Comparison of ENCODE assay signal across 8 cellular contexts in the genomic region with DNA sequence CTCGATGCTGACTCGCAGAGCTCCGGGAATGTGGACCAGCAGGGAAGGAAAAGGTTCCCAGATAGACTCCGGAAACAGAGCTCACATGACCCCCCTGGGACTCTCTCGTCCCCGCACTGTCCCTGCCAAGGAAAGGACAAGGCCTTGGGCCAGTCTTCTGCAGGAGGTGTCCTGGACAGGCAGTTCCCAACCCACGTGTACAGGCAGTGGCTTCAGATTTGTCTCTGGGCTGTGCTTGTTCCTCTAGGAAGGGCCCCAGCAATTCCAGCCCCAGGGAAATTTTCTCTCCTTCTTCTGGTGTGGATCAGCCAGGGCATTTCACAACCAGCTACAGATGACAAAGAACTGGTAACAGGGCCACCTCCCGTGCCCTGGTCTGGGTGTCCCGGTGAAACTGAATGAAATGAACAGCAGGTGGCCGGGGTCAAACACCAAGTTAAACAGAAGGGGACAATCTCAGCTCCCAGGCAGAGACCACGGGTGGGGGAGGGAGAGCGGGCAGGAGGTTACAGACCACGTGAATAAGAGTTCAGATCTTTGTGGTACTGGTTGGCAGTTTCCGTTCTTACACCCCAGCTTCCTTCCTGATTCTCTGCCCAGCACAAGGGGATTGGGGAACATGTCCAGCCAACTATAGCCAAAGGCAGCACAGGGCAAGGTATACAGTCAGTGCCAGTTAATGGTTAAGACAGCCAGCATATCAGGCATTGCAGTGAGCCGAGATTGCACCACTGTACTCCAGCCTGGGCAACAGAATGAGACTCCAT. TPM values are rescaled to one million over a fixed set of nuclear protein-coding genes. Genes with fewer than 3 reads are reported as not detected.
A peak's percentile ranks its signal among the peaks of the same experiment; 100 is the strongest.
DNase-seq lines count a peak whose midpoint lies in the region; ATAC-seq and TF ChIP-seq lines count a peak whose summit lies in the region.

No MANE protein-coding gene starts in this region.

- H3K27me3 Mint-ChIP-seq in activated T-helper 17 cell treated with anti-CD3 and anti-CD28 coated beads, Interleukin-2, amount 50 U/mL, for 72 hours = no peaks in the 10 kb centered on the region
- H3K27me3 Mint-ChIP-seq in type B pancreatic cell = peaks cover 8% of the 10 kb centered on the region

- H3K27me3 ChIP-seq in lung (ENCODE audit: control insufficient read depth, insufficient read depth) (no peaks in the 10 kb centered on the region), vagina (no peaks in the 10 kb centered on the region)

- peak overlapping the region; percentile 91 for H3K27ac Mint-ChIP-seq in activated T-helper 17 cell treated with anti-CD3 and anti-CD28 coated beads, Interleukin-2, amount 50 U/mL, for 72 hours
- no peak overlapping the region for H3K27ac Mint-ChIP-seq in type B pancreatic cell

- 32 to 54% methylated on average over 15 of the region's 15 CpGs for WGBS in lung, 2 donors

- H3K9me3 ChIP-seq in lung (ENCODE audit: control insufficient read depth in 2 of 2, insufficient read depth in 1 of 2, low read length in 1 of 2) (no peaks in the 10 kb centered on the region), vagina (no peaks in the 10 kb centered on the region)

- H3K27ac ChIP-seq in lung (ENCODE audit: low read depth in 1 of 2, low read length in 1 of 2) (peak overlapping the region in 1 of 2 donors; percentile 74), vagina (no peak overlapping the region)

- TF ChIP-seq POLR2A in vagina (IDR thresholded peaks at IDR 0.05) = no peak

- H3K4me1 ChIP-seq in lung (ENCODE audit: control insufficient read depth in 2 of 2, insufficient read depth in 2 of 2, low read length in 2 of 2) (peaks cover 0 to 9% of the 10 kb centered on the region in 2 donors), vagina (no peaks in the 10 kb centered on the region)

- DNase-seq in activated naive CD4-positive, alpha-beta T cell treated with Interleukin-2 at 50 U/mL for 16 hours = peak; percentile 47
- DNase-seq in activated naive CD4-positive, alpha-beta T cell treated with anti-CD3 and anti-CD28 coated beads, Interleukin-2, amount 50 U/mL, for 16 hours = no peak
- peak; percentile 57 for DNase-seq in lung (ENCODE audit: low spot score)
- DNase-seq in vagina (ENCODE audit: extremely low spot score in 2 of 2) = no peak
- no peak for DNase-seq in NCI-H1105 (lab: John Stamatoyannopoulos, UW)
- DNase-seq in type B pancreatic cell (ENCODE audit: extremely low spot score, unreplicated experiment) = no peak
- DNase-seq in GM20000 (ENCODE audit: low spot score) = no peak

- no peaks in the 10 kb centered on the region for H3K36me3 ChIP-seq in lung (ENCODE audit: control insufficient read depth in 2 of 2, insufficient read depth in 2 of 2, low read length in 2 of 2)
- no peaks in the 10 kb centered on the region for H3K36me3 ChIP-seq in vagina

- peak overlapping the region; percentile 83 for H3K4me3 Mint-ChIP-seq in activated T-helper 17 cell treated with anti-CD3 and anti-CD28 coated beads, Interleukin-2, amount 50 U/mL, for 72 hours
- no peak overlapping the region for H3K4me3 Mint-ChIP-seq in type B pancreatic cell

- H3K36me3 Mint-ChIP-seq in activated T-helper 17 cell treated with anti-CD3 and anti-CD28 coated beads, Interleukin-2, amount 50 U/mL, for 72 hours (ENCODE audit: low read depth) = peaks cover 26% of the 10 kb centered on the region
- H3K36me3 Mint-ChIP-seq in type B pancreatic cell = no peaks in the 10 kb centered on the region

- H3K9me3 Mint-ChIP-seq in activated T-helper 17 cell treated with anti-CD3 and anti-CD28 coated beads, Interleukin-2, amount 50 U/mL, for 72 hours = no peaks in the 10 kb centered on the region
- H3K9me3 Mint-ChIP-seq in type B pancreatic cell = no peaks in the 10 kb centered on the region

- intact Hi-C loops in vagina (cut with DNase I) = no loop called here

- H3K4me1 Mint-ChIP-seq in activated T-helper 17 cell treated with anti-CD3 and anti-CD28 coated beads, Interleukin-2, amount 50 U/mL, for 72 hours = peaks cover 74% of the 10 kb centered on the region
- peaks cover 8% of the 10 kb centered on the region for H3K4me1 Mint-ChIP-seq in type B pancreatic cell (ENCODE audit: unreplicated experiment)

- TF ChIP-seq CTCF in lung (IDR thresholded peaks at IDR 0.05; ENCODE audit: control extremely low read depth, extremely low read depth) = no peak
- no peak for TF ChIP-seq CTCF in vagina (IDR thresholded peaks at IDR 0.05)
- TF ChIP-seq CTCF in type B pancreatic cell (conservative IDR thresholded peaks at IDR 0.05) = no peak
- TF ChIP-seq CTCF in GM20000 (IDR thresholded peaks at IDR 0.05; ENCODE audit: extremely low read depth, missing control alignments) = no peak

- H3K4me3 ChIP-seq in lung (no peak overlapping the region), vagina (no peak overlapping the region)

- peak; percentile 2 for ATAC-seq in activated T-helper 17 cell treated with anti-CD3 and anti-CD28 coated beads, Interleukin-2, amount 50 U/mL, for 72 hours (replicated peaks)
- ATAC-seq in lung (ENCODE audit: insufficient read depth, low FRiP score) = peak; percentile 43

RNA-seq across cellular contexts. Expression of a gene that starts 52.2 kb away (rescaled TPM):
- total RNA-seq in activated T-helper 17 cell treated with anti-CD3 and anti-CD28 coated beads, Interleukin-2, amount 50 U/mL, for 72 hours = 100 to 1,000 TPM in 1 of 2 donors, 10 to 100 TPM in 1; 93.3 to 137 TPM
- 100 to 1,000 TPM in 1 of 2 donors, 10 to 100 TPM in 1; 69.1 to 123 TPM for total RNA-seq in lung
- 10 to 100 TPM; 19.4 to 45.1 TPM for polyA plus RNA-seq in lung
- total RNA-seq in vagina = 59.4 TPM
- total RNA-seq in type B pancreatic cell (ENCODE audit: low replicate concordance) = 49.2 and 66.9 TPM in 2 replicates

Comparison
In these comparisons a context has a peak if more than half of its experiments do, and no peak if none do; other contexts are left out.
1. DNase-seq: peak in activated naive CD4-positive, alpha-beta T cell treated with Interleukin-2 at 50 U/mL for 16 hours (single experiment) and lung (single experiment); none in activated naive CD4-positive, alpha-beta T cell treated with anti-CD3 and anti-CD28 coated beads, Interleukin-2, amount 50 U/mL, for 16 hours (single experiment), vagina (0 of 2), NCI-H1105 (single experiment), type B pancreatic cell (single experiment) and GM20000 (single experiment).